ENCODE assay signal across 8 cellular contexts in the genomic region with DNA sequence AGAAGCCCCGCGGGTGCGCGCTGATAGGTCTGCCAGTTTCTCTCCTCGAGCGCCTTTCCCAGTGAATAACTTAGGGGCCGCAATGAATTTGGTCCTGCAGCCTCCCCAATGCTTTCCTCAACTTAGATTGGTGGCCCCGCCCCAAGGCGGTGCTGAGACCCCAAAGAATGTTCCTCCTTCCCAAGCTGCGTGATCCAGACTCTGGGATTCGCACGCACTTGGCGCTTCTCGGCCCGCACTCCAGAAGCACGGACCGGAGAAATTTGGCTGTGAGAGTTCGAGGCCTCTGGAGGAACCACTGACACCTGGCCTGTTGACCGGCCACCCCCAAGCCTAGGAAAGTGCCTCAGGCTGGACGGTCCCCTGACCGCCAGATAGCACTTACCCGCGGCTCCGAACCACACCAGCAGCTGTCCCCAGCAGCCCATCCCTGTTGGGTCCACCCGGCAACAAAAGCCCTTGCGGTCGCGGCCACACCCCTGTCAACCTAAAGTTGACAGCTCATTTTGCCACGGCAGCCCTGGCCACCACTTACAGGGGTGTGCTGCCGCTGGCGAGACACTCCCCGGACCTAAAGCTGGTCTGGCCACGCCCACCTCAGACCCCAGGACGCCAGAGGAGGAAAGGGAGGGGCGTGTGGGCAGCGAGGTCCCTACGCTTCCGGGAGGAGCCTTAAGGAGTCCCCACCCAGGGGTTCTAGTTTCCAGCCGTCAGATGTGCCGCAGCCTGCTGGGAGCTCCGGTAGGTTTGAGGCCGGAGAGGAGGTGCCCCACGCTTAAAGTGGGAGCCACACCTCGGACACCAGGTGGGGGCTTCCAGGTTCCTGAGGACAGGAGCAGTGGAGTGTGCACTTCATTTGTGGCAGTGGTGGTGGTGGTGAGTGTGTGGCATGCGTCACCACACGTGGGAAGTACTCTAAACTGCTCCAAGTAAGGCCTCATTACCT. TPM values are rescaled to one million over a fixed set of nuclear protein-coding genes. Genes with fewer than 3 reads are reported as not detected.
A peak's percentile ranks its signal among the peaks of the same experiment; 100 is the strongest.
DNase-seq lines count a peak whose midpoint lies in the region; ATAC-seq and TF ChIP-seq lines count a peak whose summit lies in the region.

A gene (minus strand): TSS at position 546 of the 946 bp plus-strand sequence. CDS start 118 bp downstream, at position 428.

- H3K4me3 Mint-ChIP-seq in Caco-2 (ENCODE audit: unreplicated experiment): peak within 1 kb of the TSS; percentile 71

- ATAC-seq in HG02973 (IDR thresholded peaks at IDR 0.05; ENCODE audit: unreplicated experiment) (no peak), HG02870 (IDR thresholded peaks at IDR 0.05; ENCODE audit: unreplicated experiment) (no peak)

- TF ChIP-seq CTCF in Caco-2 (IDR thresholded peaks at IDR 0.05; ENCODE audit: insufficient read depth in 1 of 2, low read depth in 1 of 2, low read length in 1 of 2, severe bottlenecking in 1 of 2, unreplicated experiment in 1 of 2) (no peak), cardiac fibroblast (IDR thresholded peaks at IDR 0.05; ENCODE audit: low read depth, low read length) (no peak)

- peak within 1 kb of the TSS; percentile 61 for H3K4me3 ChIP-seq in Caco-2 (ENCODE audit: low read depth, low read length)
- peak within 1 kb of the TSS; percentile 24 to 31 for H3K4me3 ChIP-seq in cardiac fibroblast (replicated peaks in 1 of 2; ENCODE audit: low read depth in 2 of 2, low read length in 2 of 2)
- H3K4me3 ChIP-seq in mononuclear cell (ENCODE audit: low read length): peak within 1 kb of the TSS; percentile 21

- H3K36me3 Mint-ChIP-seq in Caco-2 (ENCODE audit: insufficient read depth, unreplicated experiment): peaks cover 20% of the 10 kb centered on the region

- no peaks in the 10 kb centered on the region for H3K27me3 Mint-ChIP-seq in Caco-2 (ENCODE audit: insufficient read depth, unreplicated experiment)

- DNase-seq in Caco-2: no peak
- peak; percentile 37 to 61 for DNase-seq in NCI-H524 (lab: John Stamatoyannopoulos, UW)
- no peak for DNase-seq in cardiac fibroblast (ENCODE audit: low read depth in 2 of 2)
- no peak for DNase-seq in amniotic stem cell (lab: John Stamatoyannopoulos, UW)
- no peak for DNase-seq in Kasumi-1 (lab: John Stamatoyannopoulos, UW)

- intact Hi-C loops in Caco-2 (cut with micrococcal nuclease; ENCODE audit: unreplicated experiment): no loop called here

- no peaks in the 10 kb centered on the region for H3K9me3 Mint-ChIP-seq in Caco-2 (ENCODE audit: unreplicated experiment)

- H3K9me3 ChIP-seq in Caco-2 (no peaks in the 10 kb centered on the region), mononuclear cell (ENCODE audit: low read depth, low read length) (no peaks in the 10 kb centered on the region)

- CTCF ChIA-PET in Caco-2 (lab: Charles Lee): no interaction called here

- H3K27ac Mint-ChIP-seq in Caco-2 (ENCODE audit: unreplicated experiment): peak within 1 kb of the TSS; percentile 35

- no TSS peak for BruUV-seq in Caco-2 (replicated peaks; lab: Mats Ljungman, UMichigan)

- H3K4me1 Mint-ChIP-seq in Caco-2 (ENCODE audit: low read depth, unreplicated experiment): no peaks in the 10 kb centered on the region

- H3K4me1 ChIP-seq in Caco-2 (peaks cover 4% of the 10 kb centered on the region; the same call in 1 of the 2 replicates), mononuclear cell (ENCODE audit: insufficient read depth, low read length) (peaks cover 25% of the 10 kb centered on the region)

- no peaks in the 10 kb centered on the region for H3K36me3 ChIP-seq in Caco-2 (ENCODE audit: control insufficient read depth, insufficient read depth, low read length)

- POLR2A ChIA-PET in Caco-2 (lab: Charles Lee): no interaction called here

- H3K27me3 ChIP-seq in Caco-2 (replicated peaks; ENCODE audit: control insufficient read depth, insufficient read depth, low read length): no peaks in the 10 kb centered on the region
- peaks cover 26% of the 10 kb centered on the region for H3K27me3 ChIP-seq in mononuclear cell (ENCODE audit: insufficient read depth, low read length)

RNA-seq across cellular contexts. Expression of the gene that starts here (rescaled TPM):
- 8.5 and 10.9 TPM in 2 replicates for total RNA-seq in Caco-2 (2022)
- 1.6 TPM for total RNA-seq in mononuclear cell

Comparison
In these comparisons a context has a peak if more than half of its experiments do, and no peak if none do; other contexts are left out.
1. DNase-seq: peak in NCI-H524 (2 of 2); none in Caco-2 (0 of 2), cardiac fibroblast (0 of 2), amniotic stem cell (single experiment) and Kasumi-1 (0 of 2).
2. Peak in every context shown above with its lines, with median percentiles within 50 percentile points of each other: H3K4me3 ChIP-seq.